In genomic region chr4:3342182-3342854, GRCh38 we compare ENCODE assay signal across 10 cellular contexts. TPM values are rescaled to one million over a fixed set of nuclear protein-coding genes. Genes with fewer than 3 reads are reported as not detected.
DNase-seq lines count a peak whose midpoint lies in the region; ATAC-seq and TF ChIP-seq lines count a peak whose summit lies in the region.
"Had no signal": no experiment of that assay in that cellular context is flagged by ENCODE, and none has a peak within 500 bp of the region (broad histone marks: within the 10 kb centered on the region; RNA-seq: fewer than 3 reads in every experiment).

No MANE protein-coding gene starts in this region.

- no peak for TF ChIP-seq CTCF in HFFc6 (IDR thresholded peaks at IDR 0.05)

- peak overlapping the region; percentile 81 for H3K27ac Mint-ChIP-seq in HFFc6
- no peak overlapping the region for H3K27ac Mint-ChIP-seq in activated naive CD8-positive, alpha-beta T cell treated with anti-CD3 and anti-CD28 coated beads, Interleukin-2, amount 10 ng/mL, durations not matched to agents 7 days and 5 days
- H3K27ac Mint-ChIP-seq: T-helper 1 cell treated with Interleukin-12 subunit alpha and Interleukin-12 subunit beta and Interleukin-4 antibody, amounts not matched to agents 30 μg/mL and 1 μg/mL, for 36 hours had no signal

- DNase-seq in NCI-H1436 treated with DMSO at 0.1 percent for 48 hours (lab: John Stamatoyannopoulos, UW), result peak; percentile 2
- no peak for DNase-seq in NCI-H1436 (lab: John Stamatoyannopoulos, UW)
- DNase-seq in HFFc6, result peak; percentile 68
- DNase-seq in activated naive CD8-positive, alpha-beta T cell treated with anti-CD3 and anti-CD28 coated beads, Interleukin-2, amount 10 ng/mL, durations not matched to agents 7 days and 5 days, result no peak
- DNase-seq in left colon, result no peak
- DNase-seq in HUDEP-2 (lab: John Stamatoyannopoulos, UW; ENCODE audit: unreplicated experiment in 76 of 76), result no peak
- no peak for DNase-seq in COLO829 (ENCODE audit: low spot score)
- DNase-seq: MM.1S had no signal

- peaks cover 39% of the 10 kb centered on the region for H3K4me1 Mint-ChIP-seq in HFFc6 (ENCODE audit: low read depth)
- peaks cover 8% of the 10 kb centered on the region for H3K4me1 Mint-ChIP-seq in activated naive CD8-positive, alpha-beta T cell treated with anti-CD3 and anti-CD28 coated beads, Interleukin-2, amount 10 ng/mL, durations not matched to agents 7 days and 5 days

- peak overlapping the region; percentile 80 for H3K4me3 Mint-ChIP-seq in HFFc6
- no peak overlapping the region for H3K4me3 Mint-ChIP-seq in activated naive CD8-positive, alpha-beta T cell treated with anti-CD3 and anti-CD28 coated beads, Interleukin-2, amount 10 ng/mL, durations not matched to agents 7 days and 5 days
- H3K4me3 Mint-ChIP-seq: T-helper 1 cell treated with Interleukin-12 subunit alpha and Interleukin-12 subunit beta and Interleukin-4 antibody, amounts not matched to agents 30 μg/mL and 1 μg/mL, for 36 hours had no signal

- H3K27me3 Mint-ChIP-seq in HFFc6 (ENCODE audit: insufficient read depth), result no peaks in the 10 kb centered on the region; the same call in 1 of the 2 replicates
- peaks cover 3% of the 10 kb centered on the region for H3K27me3 Mint-ChIP-seq in activated naive CD8-positive, alpha-beta T cell treated with anti-CD3 and anti-CD28 coated beads, Interleukin-2, amount 10 ng/mL, durations not matched to agents 7 days and 5 days

- POLR2A ChIA-PET in activated naive CD8-positive, alpha-beta T cell treated with anti-CD3 and anti-CD28 coated beads, Interleukin-2, amount 10 ng/mL, durations not matched to agents 7 days and 5 days (lab: Charles Lee), result no interaction called here

- peak; percentile 46 for ATAC-seq in activated naive CD8-positive, alpha-beta T cell treated with anti-CD3 and anti-CD28 coated beads, Interleukin-2, amount 10 ng/mL, durations not matched to agents 7 days and 5 days (ENCODE audit: low read depth)
- ATAC-seq in left colon (peak; percentile 30), HG02588 (IDR thresholded peaks at IDR 0.05; ENCODE audit: unreplicated experiment) (no peak)

- intact Hi-C loops in left colon (cut with DNase I, micrococcal nuclease), result no loop called here

- H3K36me3 Mint-ChIP-seq in HFFc6 (ENCODE audit: low read depth), result peaks cover 3% of the 10 kb centered on the region; the same call in 1 of the 2 replicates
- H3K36me3 Mint-ChIP-seq in activated naive CD8-positive, alpha-beta T cell treated with anti-CD3 and anti-CD28 coated beads, Interleukin-2, amount 10 ng/mL, durations not matched to agents 7 days and 5 days, result no peaks in the 10 kb centered on the region

- no peaks in the 10 kb centered on the region for H3K9me3 Mint-ChIP-seq in HFFc6
- H3K9me3 Mint-ChIP-seq in activated naive CD8-positive, alpha-beta T cell treated with anti-CD3 and anti-CD28 coated beads, Interleukin-2, amount 10 ng/mL, durations not matched to agents 7 days and 5 days, result no peaks in the 10 kb centered on the region
- H3K9me3 Mint-ChIP-seq: T-helper 1 cell treated with Interleukin-12 subunit alpha and Interleukin-12 subunit beta and Interleukin-4 antibody, amounts not matched to agents 30 μg/mL and 1 μg/mL, for 36 hours had no signal

RNA-seq across cellular contexts. Expression of gene RGS12, which starts 49.5 kb away (rescaled TPM):
- total RNA-seq in HFFc6 (2021; fragmentation: NEBNext Ultra II Directional; extraction: Animal tissue kit (Norgen Biotek cat#: 25700)), result 10 to 100 TPM in 4 of 6 experiments, 1 to 10 TPM in 2; 8.5 to 15.2 (median 12.1) TPM
- 1 to 10 TPM; 5.0 to 5.3 TPM for total RNA-seq in activated naive CD8-positive, alpha-beta T cell treated with anti-CD3 and anti-CD28 coated beads, Interleukin-2, amount 10 ng/mL, durations not matched to agents 7 days and 5 days
- 10 to 100 TPM; 21.5 to 23.5 TPM for total RNA-seq in left colon

Comparison
In these comparisons a context has a peak if more than half of its experiments do, and no peak if none do; other contexts are left out.
1. DNase-seq: peak in NCI-H1436 treated with DMSO at 0.1 percent for 48 hours (single experiment) and HFFc6 (single experiment); none in NCI-H1436 (single experiment), activated naive CD8-positive, alpha-beta T cell treated with anti-CD3 and anti-CD28 coated beads, Interleukin-2, amount 10 ng/mL, durations not matched to agents 7 days and 5 days (single experiment), left colon (0 of 2), HUDEP-2 (0 of 76) and COLO829 (single experiment).